Comparison of ENCODE assay signal across 1 cellular context in genomic region chr20:35000311-35000921, GRCh38.
TF ChIP-seq lines count a peak whose summit lies in the region.

No MANE protein-coding gene starts in this region.

TF ChIP-seq in HepG2, 621 proteins besides CTCF, POLR2A, EP300 and RAD21:
- TF ChIP-seq XBP1 (CRISPR knock-in tag; IDR thresholded peaks at IDR 0.05) (no peak), KDM2A (CRISPR knock-in tag; IDR thresholded peaks at IDR 0.05; ENCODE audit: borderline replicate concordance, low read depth) (peak; percentile 5; the same call in 1 of the 2 replicates), POLR2AphosphoS2 (IDR thresholded peaks at IDR 0.05; ENCODE audit: low read depth, low read length) (0 out of 2 replicates have a peak, but pooled peaks have one; percentile 43), ZHX2 (IDR thresholded peaks at IDR 0.05; ENCODE audit: low read depth) (no peak), ZHX2 (CRISPR knock-in tag; IDR thresholded peaks at IDR 0.05; ENCODE audit: borderline replicate concordance) (no peak), HCFC1 (IDR thresholded peaks at IDR 0.05; ENCODE audit: low read depth, low read length) (0 out of 2 replicates have a peak, but pooled peaks have one; percentile 1), ZFX (CRISPR knock-in tag; IDR thresholded peaks at IDR 0.05; ENCODE audit: low read depth) (0 out of 2 replicates have a peak, but pooled peaks have one; percentile 27), E2F1 (CRISPR knock-in tag; IDR thresholded peaks at IDR 0.05) (no peak), GTF3A (CRISPR knock-in tag; conservative IDR thresholded peaks at IDR 0.05) (0 out of 2 replicates have a peak, but pooled peaks have one; percentile 46), ZBTB33 (CRISPR knock-in tag; IDR thresholded peaks at IDR 0.05) (peak; percentile 34; the same call in 1 of the 2 replicates), CHD4 (IDR thresholded peaks at IDR 0.05; ENCODE audit: borderline replicate concordance, low read length) (no peak), ZNF891 (CRISPR knock-in tag; IDR thresholded peaks at IDR 0.05) (peak; percentile 59; the same call in 1 of the 2 replicates), AGO2 (optimal IDR thresholded peaks at IDR 0.05; ENCODE audit: low read depth, low read length) (peak; percentile 70), HHEX (CRISPR knock-in tag; IDR thresholded peaks at IDR 0.05) (no peak), ZBTB38 (CRISPR knock-in tag; IDR thresholded peaks at IDR 0.05) (0 out of 2 replicates have a peak, but pooled peaks have one; percentile 20), ZNF687 (CRISPR knock-in tag; IDR thresholded peaks at IDR 0.05) (0 out of 2 replicates have a peak, but pooled peaks have one; percentile 23), MTA1 (CRISPR knock-in tag; IDR thresholded peaks at IDR 0.05; ENCODE audit: borderline replicate concordance) (0 out of 2 replicates have a peak, but pooled peaks have one; percentile 27)
TF ChIP-seq in HepG2: peak in this region for 11.
